ENCODE assay signal across 8 cellular contexts in genomic region chr1:212608956-212609700, GRCh38. TPM values are rescaled to one million over a fixed set of nuclear protein-coding genes. Genes with fewer than 3 reads are reported as not detected.
DNase-seq lines count a peak whose midpoint lies in the region; ATAC-seq and TF ChIP-seq lines count a peak whose summit lies in the region.

No MANE protein-coding gene starts in this region.

- no peak overlapping the region for H3K23ac ChIP-seq in H9 (ENCODE audit: insufficient read length, low read depth, low read length)

- H3K4me2 ChIP-seq in H9 (ENCODE audit: insufficient read depth, insufficient read length, low read length) = peak overlapping the region; percentile 93

- no peak overlapping the region; the same call in 1 of the 2 replicates for H3K4ac ChIP-seq in H9 (ENCODE audit: low read depth, low read length)

- peak overlapping the region; percentile 53 for H2BK12ac ChIP-seq in H9 (ENCODE audit: insufficient read length, low read depth, low read length)

- no peak overlapping the region for H2BK20ac ChIP-seq in H9 (ENCODE audit: low read depth, low read length, poor library complexity, severe bottlenecking)

- peaks cover 59% of the 10 kb centered on the region for H3K27me3 Mint-ChIP-seq in H9 (ENCODE audit: low read depth)
- peaks cover 52 to 57% of the 10 kb centered on the region in 2 donors for H3K27me3 Mint-ChIP-seq in effector memory CD8-positive, alpha-beta T cell

- no CpG with 5 or more reads among the region's 76 CpGs for WGBS in H9 (ENCODE audit: extremely low coverage, insufficient read length, low lambda C conversion rate)

- no peak overlapping the region for H2AK5ac ChIP-seq in H9 (ENCODE audit: insufficient read length, low read length)

- H2BK5ac ChIP-seq in H9 (ENCODE audit: insufficient read length, low read length) = no peak overlapping the region

- H4K91ac ChIP-seq in H9 (ENCODE audit: insufficient read length, low read depth, low read length) = no peak overlapping the region

- H2BK120ac ChIP-seq in H9 (ENCODE audit: low read depth, low read length, poor library complexity, severe bottlenecking) = peak overlapping the region; percentile 75

- no peak overlapping the region; the same call in 1 of the 2 replicates for H2BK15ac ChIP-seq in H9 (ENCODE audit: low read depth, low read length)

- H3K9me3 ChIP-seq in H9 (ENCODE audit: control insufficient read depth, low read depth, low read length) = no peaks in the 10 kb centered on the region

- H3K9me3 Mint-ChIP-seq in H9 = no peaks in the 10 kb centered on the region; a peak in 1 of 5 replicates
- no peaks in the 10 kb centered on the region for H3K9me3 Mint-ChIP-seq in effector memory CD8-positive, alpha-beta T cell

- H3K4me3 ChIP-seq in GM06990 (replicated peaks; ENCODE audit: low read depth, low read length) = peak overlapping the region; percentile 86

- peaks cover 24% of the 10 kb centered on the region for H3K23me2 ChIP-seq in H9 (ENCODE audit: insufficient read length, low read depth, low read length, poor library complexity, severe bottlenecking)

- no peaks in the 10 kb centered on the region for H3K36me3 ChIP-seq in GM06990 (ENCODE audit: control insufficient read depth, insufficient read depth, low read length)

- peak overlapping the region; percentile 80 to 93 (median 85); a peak in 5 of 7 replicates for H3K27ac Mint-ChIP-seq in H9
- peak overlapping the region; percentile 94 to 98 for H3K27ac Mint-ChIP-seq in effector memory CD8-positive, alpha-beta T cell

- H3K4me3 Mint-ChIP-seq in H9 = peak overlapping the region; percentile 78 to 84
- H3K4me3 Mint-ChIP-seq in effector memory CD8-positive, alpha-beta T cell = peak overlapping the region; percentile 94 to 95

- ATAC-seq in effector memory CD8-positive, alpha-beta T cell (replicated peaks) = peak; percentile 31

- no peaks in the 10 kb centered on the region for H4K20me1 ChIP-seq in H9 (ENCODE audit: control insufficient read depth, insufficient read depth, insufficient read length)

- TF ChIP-seq CTCF in GM06990 (IDR thresholded peaks at IDR 0.05; ENCODE audit: insufficient read depth, low read length, poor library complexity, severe bottlenecking) (peak; percentile 72), H9 (conservative IDR thresholded peaks at IDR 0.05) (peak; percentile 86)

- peak overlapping the region; percentile 97 for H3K14ac ChIP-seq in H9 (ENCODE audit: insufficient read depth, low read length)

- H3K4me1 ChIP-seq in H9 (ENCODE audit: insufficient read depth, low read length) = peaks cover 18% of the 10 kb centered on the region

- H4K5ac ChIP-seq in H9 (ENCODE audit: insufficient read length, low read depth, low read length) = no peak overlapping the region

- peak overlapping the region; percentile 15 for H3K27ac ChIP-seq in H9 (ENCODE audit: insufficient read length, low read depth, low read length)

- DNase-seq in GM06990 (ENCODE audit: extremely low read depth, insufficient read length) = peak; percentile 73
- peak; percentile 66 for DNase-seq in H9
- DNase-seq in MV-4-11 (lab: John Stamatoyannopoulos, UW) = peak; percentile 37
- DNase-seq in activated CD4-positive, alpha-beta T cell treated with anti-CD3 and anti-CD28 coated beads, Interleukin-2, amount 50 U/mL, for 48 hours = peak; percentile 50 to 63
- peak; percentile 46 to 53 (median 51) for DNase-seq in effector memory CD8-positive, alpha-beta T cell
- peak; percentile 91 for DNase-seq in mesenteric fat pad (ENCODE audit: low spot score)
- peak; percentile 29 to 41 for DNase-seq in stimulated activated CD8-positive, alpha-beta memory T cell treated with anti-CD3 and anti-CD28 coated beads, Interleukin-7, amount 100 ng/mL, for 4 hours (ENCODE audit: low read depth in 2 of 2)
- DNase-seq in H4 (ENCODE audit: low spot score) = no peak

- no peak overlapping the region for H3T11ph ChIP-seq in H9 (ENCODE audit: low read length)

- H3K79me2 ChIP-seq in H9 (ENCODE audit: insufficient read depth, low read length) = peaks cover 11% of the 10 kb centered on the region; the same call in 1 of the 2 replicates

- H3K56ac ChIP-seq in H9 (ENCODE audit: insufficient read length, low read depth, low read length) = no peak overlapping the region

- peak overlapping the region; percentile 84 for H3K9ac ChIP-seq in H9 (ENCODE audit: extremely low read depth, insufficient read length, low read length)

- H3K36me3 Mint-ChIP-seq in H9 (ENCODE audit: insufficient read depth in 1 of 3, low read depth in 3 of 3) = peaks cover 0 to 8% (median 4%) of the 10 kb centered on the region in 3 experiments; a peak in 3 of 7 replicates
- peaks cover 24% of the 10 kb centered on the region for H3K36me3 Mint-ChIP-seq in effector memory CD8-positive, alpha-beta T cell (ENCODE audit: insufficient read depth)

- H4K8ac ChIP-seq in H9 (replicated peaks; ENCODE audit: insufficient read length, low read depth, low read length) = no peak overlapping the region

- H3K79me1 ChIP-seq in H9 (ENCODE audit: insufficient read depth, low read depth, low read length, poor library complexity, severe bottlenecking) = no peaks in the 10 kb centered on the region

- H3K4me1 Mint-ChIP-seq in H9 = peaks cover 69 to 75% of the 10 kb centered on the region in 2 experiments
- H3K4me1 Mint-ChIP-seq in effector memory CD8-positive, alpha-beta T cell (ENCODE audit: low read depth in 2 of 2) = peaks cover 22 to 25% of the 10 kb centered on the region in 2 donors

- H3K18ac ChIP-seq in H9 (ENCODE audit: insufficient read length, low read depth, low read length) = peak overlapping the region; percentile 97

- no peak overlapping the region for H2AFZ ChIP-seq in H9 (ENCODE audit: low read length)

- H3K27me3 ChIP-seq in GM06990 (replicated peaks; ENCODE audit: control insufficient read depth, insufficient read depth, low read length) (no peaks in the 10 kb centered on the region), H9 (ENCODE audit: insufficient read depth, low read length) (peaks cover 34% of the 10 kb centered on the region)

RNA-seq across cellular contexts. Expression of gene ATF3, which starts 0.6 kb away (rescaled TPM):
- 11.3 and 14.7 TPM in 2 replicates for total RNA-seq in H9 (2021)
- total RNA-seq in mesenteric fat pad = 113 TPM
- total RNA-seq in H4 (2014; rRNA removed; shearing (Covaris generic)) = 9.1 and 13.3 TPM in 2 replicates
